In genomic region chr6:107362271-107362604, GRCh38 we compare ENCODE assay signal across 25 cellular contexts.
"Had no signal": no experiment of that assay in that cellular context is flagged by ENCODE, and none has a peak within 500 bp of the region (broad histone marks: within the 10 kb centered on the region; RNA-seq: fewer than 3 reads in every experiment).

No MANE protein-coding gene starts in this region.

- H3K27ac Mint-ChIP-seq: naive thymus-derived CD4-positive, alpha-beta T cell; natural killer cell treated with Interleukin-12 subunit alpha and Interleukin-12 subunit beta and Interleukin-15 and Interleukin-18, amount 100 ng/mL, for 72 hours; stimulated activated effector memory CD8-positive, alpha-beta T cell treated with anti-CD3 and anti-CD28 coated beads, Interleukin-12 subunit alpha, Interleukin-12 subunit beta, amount 100 ng/mL, for 72 hours; stimulated activated naive CD8-positive, alpha-beta T cell treated with anti-CD3 and anti-CD28 coated beads, Interleukin-15, Interleukin-2, amounts not matched to agents 100 ng/mL and 50 ng/mL, for 24 hours had no signal

- H3K36me3 ChIP-seq: ovary, right atrium auricular region, thoracic aorta, upper lobe of right lung, uterus had no signal

- H3K9me3 ChIP-seq: mucosa of descending colon, ovary, thoracic aorta, tibial artery, upper lobe of right lung, uterus had no signal

- H3K4me1 ChIP-seq: left ventricle myocardium inferior, right atrium auricular region, spleen, suprapubic skin, tibial artery, upper lobe of right lung, uterus had no signal

- DNase-seq: left ventricle myocardium inferior; midbrain; mucosa of descending colon; naive thymus-derived CD4-positive, alpha-beta T cell; nucleus accumbens; ovary; small intestine; spleen; stimulated activated CD4-positive, alpha-beta T cell treated with anti-CD3 and anti-CD28 coated beads, Interleukin-4, amount 100 ng/mL, for 24 hours; stimulated activated naive CD4-positive, alpha-beta T cell; tibial artery; trophoblast cell; upper lobe of right lung; uterus had no signal

- ATAC-seq: mucosa of descending colon; naive thymus-derived CD4-positive, alpha-beta T cell; natural killer cell treated with Interleukin-12 subunit alpha and Interleukin-12 subunit beta and Interleukin-15 and Interleukin-18, amount 100 ng/mL, for 72 hours; sciatic nerve; stimulated activated effector memory CD8-positive, alpha-beta T cell treated with anti-CD3 and anti-CD28 coated beads, Interleukin-12 subunit alpha, Interleukin-12 subunit beta, amount 100 ng/mL, for 72 hours; upper lobe of right lung had no signal

- H3K27me3 Mint-ChIP-seq: naive thymus-derived CD4-positive, alpha-beta T cell; natural killer cell treated with Interleukin-12 subunit alpha and Interleukin-12 subunit beta and Interleukin-15 and Interleukin-18, amount 100 ng/mL, for 72 hours; progenitor cell of endocrine pancreas; stimulated activated naive CD8-positive, alpha-beta T cell treated with anti-CD3 and anti-CD28 coated beads, Interleukin-15, Interleukin-2, amounts not matched to agents 100 ng/mL and 50 ng/mL, for 24 hours had no signal

- H2AFZ ChIP-seq: hepatocyte had no signal

- H3K4me1 Mint-ChIP-seq: stimulated activated effector memory CD8-positive, alpha-beta T cell treated with anti-CD3 and anti-CD28 coated beads, Interleukin-12 subunit alpha, Interleukin-12 subunit beta, amount 100 ng/mL, for 72 hours had no signal

- H3K27ac ChIP-seq: hepatocyte, left ventricle myocardium inferior, ovary, right atrium auricular region, spleen, suprapubic skin, thoracic aorta, tibial artery, upper lobe of right lung, uterus had no signal

- H3K27me3 ChIP-seq: hepatocyte, ovary, right atrium auricular region, spleen, suprapubic skin, tibial artery, upper lobe of right lung, uterus had no signal

- H3K9me3 Mint-ChIP-seq: natural killer cell treated with Interleukin-12 subunit alpha and Interleukin-12 subunit beta and Interleukin-15 and Interleukin-18, amount 100 ng/mL, for 72 hours had no signal

- H3K4me3 ChIP-seq: hepatocyte, left ventricle myocardium inferior, lung, mucosa of descending colon, ovary, right atrium auricular region, spleen, suprapubic skin, thoracic aorta, tibial artery, upper lobe of right lung, uterus had no signal

- H3K4me3 Mint-ChIP-seq: naive thymus-derived CD4-positive, alpha-beta T cell; natural killer cell treated with Interleukin-12 subunit alpha and Interleukin-12 subunit beta and Interleukin-15 and Interleukin-18, amount 100 ng/mL, for 72 hours; neural crest cell; stimulated activated effector memory CD8-positive, alpha-beta T cell treated with anti-CD3 and anti-CD28 coated beads, Interleukin-12 subunit alpha, Interleukin-12 subunit beta, amount 100 ng/mL, for 72 hours; stimulated activated naive CD8-positive, alpha-beta T cell treated with anti-CD3 and anti-CD28 coated beads, Interleukin-15, Interleukin-2, amounts not matched to agents 100 ng/mL and 50 ng/mL, for 24 hours had no signal

- H3K4me2 ChIP-seq: hepatocyte had no signal

- FAIRE-seq: small intestine had no signal
